In genomic region chr2:168169097-168169745, GRCh38 we compare ENCODE assay signal across 22 cellular contexts.
A peak's percentile ranks its signal among the peaks of the same experiment; 100 is the strongest.
DNase-seq lines count a peak whose midpoint lies in the region; ATAC-seq, FAIRE-seq and TF ChIP-seq lines count a peak whose summit lies in the region.
"Had no signal": no experiment of that assay in that cellular context is flagged by ENCODE, and none has a peak within 500 bp of the region (broad histone marks: within the 10 kb centered on the region; RNA-seq: fewer than 3 reads in every experiment).

No MANE protein-coding gene starts in this region.

- H3K27me3 ChIP-seq in astrocyte (ENCODE audit: insufficient read depth, low read length) (no peaks in the 10 kb centered on the region), dorsolateral prefrontal cortex (no peaks in the 10 kb centered on the region)
- H3K27me3 ChIP-seq: Peyer's patch had no signal

- DNase-seq in EH (ENCODE audit: low read depth) = peak; percentile 41
- peak; percentile 13 for DNase-seq in NCI-H446 treated with DMSO at 0.1 percent for 48 hours (lab: John Stamatoyannopoulos, UW)
- peak; percentile 82 for DNase-seq in astrocyte (ENCODE audit: low read depth)
- peak; percentile 53 for DNase-seq in myocyte (ENCODE audit: low read depth)
- DNase-seq in NCI-H510A treated with DMSO at 0.1 percent for 48 hours (lab: John Stamatoyannopoulos, UW) = no peak
- DNase-seq in dorsolateral prefrontal cortex = no peak
- no peak for DNase-seq in stimulated activated naive CD4-positive, alpha-beta T cell treated with Interleukin-2 at 50 U/mL for 16 hours (lab: John Stamatoyannopoulos, UW)
- DNase-seq: activated CD4-positive, alpha-beta T cell treated with anti-CD3 and anti-CD28 coated beads for 1 hour; activated effector memory CD4-positive, alpha-beta T cell treated with Interleukin-2 at 50 U/mL for 16 hours; amniotic stem cell; Calu3; cerebellar nuclear complex; KG1; kidney glomerular epithelial cell; mesendoderm; Peyer's patch; psoas muscle; T1000 had no signal

- H3K36me3 ChIP-seq in astrocyte (ENCODE audit: insufficient read depth, low read length) = no peaks in the 10 kb centered on the region
- H3K36me3 ChIP-seq: thoracic aorta had no signal

- H3K27me3 Mint-ChIP-seq in astrocyte (ENCODE audit: low read depth, unreplicated experiment) = no peaks in the 10 kb centered on the region

- H3K4me3 Mint-ChIP-seq in astrocyte (ENCODE audit: unreplicated experiment) = no peak overlapping the region

- no peak for FAIRE-seq in astrocyte (lab: Jason Lieb, UNC)
- FAIRE-seq: G401.6 had no signal

- no peaks in the 10 kb centered on the region for H3K9me3 Mint-ChIP-seq in astrocyte (ENCODE audit: unreplicated experiment)

- peaks cover 12% of the 10 kb centered on the region for H3K4me1 Mint-ChIP-seq in astrocyte (ENCODE audit: low read depth, unreplicated experiment)

- no peaks in the 10 kb centered on the region for H3K9me3 ChIP-seq in astrocyte (ENCODE audit: insufficient read depth, low read depth, low read length)
- H3K9me3 ChIP-seq: Peyer's patch, psoas muscle, thoracic aorta had no signal

- intact Hi-C loops in dorsolateral prefrontal cortex (cut with DNase I) = no loop called here

- ATAC-seq in HG03457 (IDR thresholded peaks at IDR 0.05; ENCODE audit: unreplicated experiment) = no peak
- ATAC-seq: psoas muscle had no signal

- peaks cover 29% of the 10 kb centered on the region for H3K4me1 ChIP-seq in astrocyte (ENCODE audit: insufficient read depth, low read length)
- H3K4me1 ChIP-seq: Peyer's patch, psoas muscle had no signal

- H3K36me3 Mint-ChIP-seq in astrocyte (ENCODE audit: low read depth, unreplicated experiment) = peaks cover 7% of the 10 kb centered on the region

- H3K4me2 ChIP-seq in astrocyte (ENCODE audit: low read length) = peak overlapping the region; percentile 63

- H3K27ac ChIP-seq in astrocyte (ENCODE audit: low read depth, low read length) (peak overlapping the region; percentile 58), dorsolateral prefrontal cortex (peak overlapping the region in 1 of 59 donors; percentile 11)
- H3K27ac ChIP-seq: Peyer's patch, psoas muscle, SK-N-MC, thoracic aorta had no signal

- no peak for TF ChIP-seq CTCF in astrocyte (IDR thresholded peaks at IDR 0.05; ENCODE audit: insufficient read depth, low read depth, low read length)
- no peak for TF ChIP-seq CTCF in dorsolateral prefrontal cortex (IDR thresholded peaks at IDR 0.05 in 54 of 56, conservative IDR thresholded peaks at IDR 0.05 in 2 of 56; ENCODE audit: low read depth in 1 of 56, partially characterized antibody in 56 of 56)

- peaks cover 16% of the 10 kb centered on the region for H3K79me2 ChIP-seq in astrocyte (ENCODE audit: insufficient read depth, low read length)

- H4K20me1 ChIP-seq in astrocyte (ENCODE audit: insufficient read depth, low read length) = peaks cover 27% of the 10 kb centered on the region

- H3K9ac ChIP-seq in astrocyte (ENCODE audit: low read length) = no peak overlapping the region

- H2AFZ ChIP-seq in astrocyte (ENCODE audit: low read depth, low read length) = no peak overlapping the region

- no peak overlapping the region for H3K27ac Mint-ChIP-seq in astrocyte (ENCODE audit: unreplicated experiment)

- no peak overlapping the region for H3K4me3 ChIP-seq in astrocyte (ENCODE audit: insufficient read depth, low read depth, low read length)
- H3K4me3 ChIP-seq in dorsolateral prefrontal cortex = no peak overlapping the region
- H3K4me3 ChIP-seq: Peyer's patch, psoas muscle, SK-N-MC, thoracic aorta had no signal

Comparison
In these comparisons a context has a peak if more than half of its experiments do, and no peak if none do; other contexts are left out.
1. DNase-seq: peak in EH (single experiment), NCI-H446 treated with DMSO at 0.1 percent for 48 hours (single experiment), astrocyte (single experiment) and myocyte (single experiment); none in NCI-H510A treated with DMSO at 0.1 percent for 48 hours (single experiment), dorsolateral prefrontal cortex (0 of 10) and stimulated activated naive CD4-positive, alpha-beta T cell treated with Interleukin-2 at 50 U/mL for 16 hours (single experiment).